ENCODE assay signal across 14 cellular contexts in the genomic region with DNA sequence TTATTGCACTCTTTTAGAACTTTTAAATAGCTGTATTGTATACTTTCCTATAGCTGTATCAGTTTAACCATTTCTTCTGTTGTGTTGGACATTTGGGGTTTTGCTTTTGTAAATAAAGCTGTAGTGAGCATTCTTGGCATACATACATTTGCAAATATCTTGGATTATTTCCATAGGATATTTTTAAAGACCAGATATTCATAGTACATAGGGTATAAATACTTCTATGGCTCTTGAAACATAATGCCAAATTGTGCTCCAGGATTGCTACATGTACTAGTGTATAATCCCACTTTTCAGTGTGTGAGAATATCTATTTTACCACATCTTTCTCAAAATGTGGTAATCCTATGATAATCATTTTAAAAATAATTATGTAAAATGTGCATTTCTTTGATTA. TPM values are rescaled to one million over a fixed set of nuclear protein-coding genes. Genes with fewer than 3 reads are reported as not detected.
A peak's percentile ranks its signal among the peaks of the same experiment; 100 is the strongest.
DNase-seq lines count a peak whose midpoint lies in the region; ATAC-seq lines count a peak whose summit lies in the region.
"Had no signal": no experiment of that assay in that cellular context is flagged by ENCODE, and none has a peak within 500 bp of the region (broad histone marks: within the 10 kb centered on the region; RNA-seq: fewer than 3 reads in every experiment).

No MANE protein-coding gene starts in this region.

- no peak overlapping the region for H3K9ac ChIP-seq in adipocyte (ENCODE audit: low read length)
- H3K9ac ChIP-seq: BLaER1 had no signal

- intact Hi-C loops in posterior vena cava (cut with DNase I) = no loop called here

- DNase-seq in HCEC 1CT (peak; percentile 19), adipocyte (ENCODE audit: low read depth) (peak; percentile 8), fibroblast of peridontal ligament (ENCODE audit: extremely low read depth) (peak; percentile 24), posterior vena cava (ENCODE audit: low spot score) (no peak)
- DNase-seq in activated CD4-positive, alpha-beta T cell treated with anti-CD3 and anti-CD28 coated beads for 48 hours = no peak
- DNase-seq: Caco-2; CD4-positive, CD25-positive, alpha-beta regulatory T cell; CD8-positive, alpha-beta T cell; DMS153; DND-41; GOT3 had no signal

- ATAC-seq in GM18870 (IDR thresholded peaks at IDR 0.05; ENCODE audit: unreplicated experiment) = no peak
- ATAC-seq: CD8-positive, alpha-beta T cell had no signal

- H3K4me3 ChIP-seq in adipocyte (ENCODE audit: low read length) = no peak overlapping the region
- H3K4me3 ChIP-seq: BLaER1, HAP-1 had no signal

- peaks cover 5% of the 10 kb centered on the region for H3K36me3 ChIP-seq in adipocyte (ENCODE audit: control insufficient read depth, insufficient read depth, low read length, severe bottlenecking)
- H3K36me3 ChIP-seq: HAP-1 had no signal

- H3K27me3 ChIP-seq in adipocyte (replicated peaks; ENCODE audit: control insufficient read depth, insufficient read depth, low read length) = no peaks in the 10 kb centered on the region
- H3K27me3 ChIP-seq: BLaER1 had no signal

- H3K9me3 ChIP-seq in adipocyte (ENCODE audit: control insufficient read depth, low read length) = no peaks in the 10 kb centered on the region
- H3K9me3 ChIP-seq: Caco-2, HAP-1 had no signal

- H3K4me1 ChIP-seq in adipocyte (ENCODE audit: control insufficient read depth, insufficient read depth, low read length) = peaks cover 16% of the 10 kb centered on the region
- H3K4me1 ChIP-seq: BLaER1 had no signal

RNA-seq across cellular contexts. Expression of gene SCAMP1, which starts 51.2 kb away (rescaled TPM):
- 10 to 100 TPM; 32.4 to 46.1 TPM for total RNA-seq in posterior vena cava

Comparison
In these comparisons a context has a peak if more than half of its experiments do, and no peak if none do; other contexts are left out.
1. DNase-seq: peak in HCEC 1CT (single experiment), adipocyte (single experiment) and fibroblast of peridontal ligament (single experiment); none in posterior vena cava (single experiment) and activated CD4-positive, alpha-beta T cell treated with anti-CD3 and anti-CD28 coated beads for 48 hours (single experiment).